Comparison of ENCODE assay signal across 1 cellular context in the genomic region with DNA sequence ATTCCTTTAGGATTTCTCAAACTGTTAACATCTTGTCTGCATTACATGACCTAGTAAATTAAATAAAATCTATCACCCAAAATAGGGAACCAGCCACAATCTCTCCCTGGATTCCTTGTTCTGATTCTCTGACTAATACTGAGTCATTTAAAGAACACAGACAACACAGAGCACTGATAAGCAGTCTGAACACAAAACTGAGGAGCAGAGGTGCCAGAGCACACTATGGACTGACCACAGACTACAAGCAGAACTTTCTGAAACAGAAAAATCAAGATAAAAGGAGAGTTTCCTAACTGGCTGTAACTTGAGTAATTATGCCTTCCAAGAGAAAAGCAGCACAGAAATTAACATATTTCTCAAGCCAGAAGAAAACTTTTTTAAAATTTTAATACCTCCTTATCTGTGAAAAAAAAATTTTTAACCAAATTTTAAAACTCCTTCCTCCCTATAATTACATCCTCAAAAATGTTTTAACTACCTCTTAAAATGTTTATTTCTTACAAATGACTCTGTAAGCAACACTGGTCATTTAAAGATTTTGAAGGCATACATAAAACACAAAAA.
TF ChIP-seq lines count a peak whose summit lies in the region.

No MANE protein-coding gene starts in this region.

TF ChIP-seq in K562, 482 proteins besides CTCF, POLR2A, EP300 and RAD21 (continued from another document and continues in another):
- TF ChIP-seq, protein P1, sequence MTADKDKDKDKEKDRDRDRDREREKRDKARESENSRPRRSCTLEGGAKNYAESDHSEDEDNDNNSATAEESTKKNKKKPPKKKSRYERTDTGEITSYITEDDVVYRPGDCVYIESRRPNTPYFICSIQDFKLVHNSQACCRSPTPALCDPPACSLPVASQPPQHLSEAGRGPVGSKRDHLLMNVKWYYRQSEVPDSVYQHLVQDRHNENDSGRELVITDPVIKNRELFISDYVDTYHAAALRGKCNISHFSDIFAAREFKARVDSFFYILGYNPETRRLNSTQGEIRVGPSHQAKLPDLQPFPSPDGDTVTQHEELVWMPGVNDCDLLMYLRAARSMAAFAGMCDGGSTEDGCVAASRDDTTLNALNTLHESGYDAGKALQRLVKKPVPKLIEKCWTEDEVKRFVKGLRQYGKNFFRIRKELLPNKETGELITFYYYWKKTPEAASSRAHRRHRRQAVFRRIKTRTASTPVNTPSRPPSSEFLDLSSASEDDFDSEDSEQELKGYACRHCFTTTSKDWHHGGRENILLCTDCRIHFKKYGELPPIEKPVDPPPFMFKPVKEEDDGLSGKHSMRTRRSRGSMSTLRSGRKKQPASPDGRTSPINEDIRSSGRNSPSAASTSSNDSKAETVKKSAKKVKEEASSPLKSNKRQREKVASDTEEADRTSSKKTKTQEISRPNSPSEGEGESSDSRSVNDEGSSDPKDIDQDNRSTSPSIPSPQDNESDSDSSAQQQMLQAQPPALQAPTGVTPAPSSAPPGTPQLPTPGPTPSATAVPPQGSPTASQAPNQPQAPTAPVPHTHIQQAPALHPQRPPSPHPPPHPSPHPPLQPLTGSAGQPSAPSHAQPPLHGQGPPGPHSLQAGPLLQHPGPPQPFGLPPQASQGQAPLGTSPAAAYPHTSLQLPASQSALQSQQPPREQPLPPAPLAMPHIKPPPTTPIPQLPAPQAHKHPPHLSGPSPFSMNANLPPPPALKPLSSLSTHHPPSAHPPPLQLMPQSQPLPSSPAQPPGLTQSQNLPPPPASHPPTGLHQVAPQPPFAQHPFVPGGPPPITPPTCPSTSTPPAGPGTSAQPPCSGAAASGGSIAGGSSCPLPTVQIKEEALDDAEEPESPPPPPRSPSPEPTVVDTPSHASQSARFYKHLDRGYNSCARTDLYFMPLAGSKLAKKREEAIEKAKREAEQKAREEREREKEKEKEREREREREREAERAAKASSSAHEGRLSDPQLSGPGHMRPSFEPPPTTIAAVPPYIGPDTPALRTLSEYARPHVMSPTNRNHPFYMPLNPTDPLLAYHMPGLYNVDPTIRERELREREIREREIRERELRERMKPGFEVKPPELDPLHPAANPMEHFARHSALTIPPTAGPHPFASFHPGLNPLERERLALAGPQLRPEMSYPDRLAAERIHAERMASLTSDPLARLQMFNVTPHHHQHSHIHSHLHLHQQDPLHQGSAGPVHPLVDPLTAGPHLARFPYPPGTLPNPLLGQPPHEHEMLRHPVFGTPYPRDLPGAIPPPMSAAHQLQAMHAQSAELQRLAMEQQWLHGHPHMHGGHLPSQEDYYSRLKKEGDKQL (CRISPR knock-in tag; IDR thresholded peaks at IDR 0.05; ENCODE audit: borderline replicate concordance) = no peak
- no peak for TF ChIP-seq MBD2 (IDR thresholded peaks at IDR 0.05; ENCODE audit: borderline replicate concordance, low read depth)
- TF ChIP-seq SIN3B (IDR thresholded peaks at IDR 0.05; ENCODE audit: low read depth) = no peak
- TF ChIP-seq ZNF699 (CRISPR knock-in tag; IDR thresholded peaks at IDR 0.05; ENCODE audit: insufficient replicate concordance) = no peak
- TF ChIP-seq JUND (IDR thresholded peaks at IDR 0.05; ENCODE audit: borderline replicate concordance, low read depth, low read length) = peak; percentile 92
- peak; percentile 90; the same call in 2 of the 3 replicates for TF ChIP-seq JUND (tag; IDR thresholded peaks at IDR 0.05; ENCODE audit: borderline replicate concordance, low read depth, low read length)
- TF ChIP-seq RBM14 (IDR thresholded peaks at IDR 0.05; ENCODE audit: borderline replicate concordance, insufficient read depth, low read depth, low read length) = no peak
- no peak for TF ChIP-seq SUPT5H (IDR thresholded peaks at IDR 0.05)
- peak; percentile 65 for TF ChIP-seq TAL1 (IDR thresholded peaks at IDR 0.05)
- no peak for TF ChIP-seq ZZZ3 (IDR thresholded peaks at IDR 0.05)
- TF ChIP-seq NRF1 (conservative IDR thresholded peaks at IDR 0.05 in 1 of 2, IDR thresholded peaks at IDR 0.05 in 1 of 2) = no peak; a peak in 1 of 4 replicates
- no peak for TF ChIP-seq ZNF79 (CRISPR knock-in tag; IDR thresholded peaks at IDR 0.05; ENCODE audit: low read depth)
- TF ChIP-seq, protein P2, sequence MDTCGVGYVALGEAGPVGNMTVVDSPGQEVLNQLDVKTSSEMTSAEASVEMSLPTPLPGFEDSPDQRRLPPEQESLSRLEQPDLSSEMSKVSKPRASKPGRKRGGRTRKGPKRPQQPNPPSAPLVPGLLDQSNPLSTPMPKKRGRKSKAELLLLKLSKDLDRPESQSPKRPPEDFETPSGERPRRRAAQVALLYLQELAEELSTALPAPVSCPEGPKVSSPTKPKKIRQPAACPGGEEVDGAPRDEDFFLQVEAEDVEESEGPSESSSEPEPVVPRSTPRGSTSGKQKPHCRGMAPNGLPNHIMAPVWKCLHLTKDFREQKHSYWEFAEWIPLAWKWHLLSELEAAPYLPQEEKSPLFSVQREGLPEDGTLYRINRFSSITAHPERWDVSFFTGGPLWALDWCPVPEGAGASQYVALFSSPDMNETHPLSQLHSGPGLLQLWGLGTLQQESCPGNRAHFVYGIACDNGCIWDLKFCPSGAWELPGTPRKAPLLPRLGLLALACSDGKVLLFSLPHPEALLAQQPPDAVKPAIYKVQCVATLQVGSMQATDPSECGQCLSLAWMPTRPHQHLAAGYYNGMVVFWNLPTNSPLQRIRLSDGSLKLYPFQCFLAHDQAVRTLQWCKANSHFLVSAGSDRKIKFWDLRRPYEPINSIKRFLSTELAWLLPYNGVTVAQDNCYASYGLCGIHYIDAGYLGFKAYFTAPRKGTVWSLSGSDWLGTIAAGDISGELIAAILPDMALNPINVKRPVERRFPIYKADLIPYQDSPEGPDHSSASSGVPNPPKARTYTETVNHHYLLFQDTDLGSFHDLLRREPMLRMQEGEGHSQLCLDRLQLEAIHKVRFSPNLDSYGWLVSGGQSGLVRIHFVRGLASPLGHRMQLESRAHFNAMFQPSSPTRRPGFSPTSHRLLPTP (IDR thresholded peaks at IDR 0.05; ENCODE audit: borderline replicate concordance, extremely low read depth, insufficient read length) = no peak
- TF ChIP-seq, protein P3, sequence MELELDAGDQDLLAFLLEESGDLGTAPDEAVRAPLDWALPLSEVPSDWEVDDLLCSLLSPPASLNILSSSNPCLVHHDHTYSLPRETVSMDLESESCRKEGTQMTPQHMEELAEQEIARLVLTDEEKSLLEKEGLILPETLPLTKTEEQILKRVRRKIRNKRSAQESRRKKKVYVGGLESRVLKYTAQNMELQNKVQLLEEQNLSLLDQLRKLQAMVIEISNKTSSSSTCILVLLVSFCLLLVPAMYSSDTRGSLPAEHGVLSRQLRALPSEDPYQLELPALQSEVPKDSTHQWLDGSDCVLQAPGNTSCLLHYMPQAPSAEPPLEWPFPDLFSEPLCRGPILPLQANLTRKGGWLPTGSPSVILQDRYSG (tag; conservative IDR thresholded peaks at IDR 0.05; ENCODE audit: low read depth) = no peak
- TF ChIP-seq, protein P4, sequence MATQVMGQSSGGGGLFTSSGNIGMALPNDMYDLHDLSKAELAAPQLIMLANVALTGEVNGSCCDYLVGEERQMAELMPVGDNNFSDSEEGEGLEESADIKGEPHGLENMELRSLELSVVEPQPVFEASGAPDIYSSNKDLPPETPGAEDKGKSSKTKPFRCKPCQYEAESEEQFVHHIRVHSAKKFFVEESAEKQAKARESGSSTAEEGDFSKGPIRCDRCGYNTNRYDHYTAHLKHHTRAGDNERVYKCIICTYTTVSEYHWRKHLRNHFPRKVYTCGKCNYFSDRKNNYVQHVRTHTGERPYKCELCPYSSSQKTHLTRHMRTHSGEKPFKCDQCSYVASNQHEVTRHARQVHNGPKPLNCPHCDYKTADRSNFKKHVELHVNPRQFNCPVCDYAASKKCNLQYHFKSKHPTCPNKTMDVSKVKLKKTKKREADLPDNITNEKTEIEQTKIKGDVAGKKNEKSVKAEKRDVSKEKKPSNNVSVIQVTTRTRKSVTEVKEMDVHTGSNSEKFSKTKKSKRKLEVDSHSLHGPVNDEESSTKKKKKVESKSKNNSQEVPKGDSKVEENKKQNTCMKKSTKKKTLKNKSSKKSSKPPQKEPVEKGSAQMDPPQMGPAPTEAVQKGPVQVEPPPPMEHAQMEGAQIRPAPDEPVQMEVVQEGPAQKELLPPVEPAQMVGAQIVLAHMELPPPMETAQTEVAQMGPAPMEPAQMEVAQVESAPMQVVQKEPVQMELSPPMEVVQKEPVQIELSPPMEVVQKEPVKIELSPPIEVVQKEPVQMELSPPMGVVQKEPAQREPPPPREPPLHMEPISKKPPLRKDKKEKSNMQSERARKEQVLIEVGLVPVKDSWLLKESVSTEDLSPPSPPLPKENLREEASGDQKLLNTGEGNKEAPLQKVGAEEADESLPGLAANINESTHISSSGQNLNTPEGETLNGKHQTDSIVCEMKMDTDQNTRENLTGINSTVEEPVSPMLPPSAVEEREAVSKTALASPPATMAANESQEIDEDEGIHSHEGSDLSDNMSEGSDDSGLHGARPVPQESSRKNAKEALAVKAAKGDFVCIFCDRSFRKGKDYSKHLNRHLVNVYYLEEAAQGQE (CRISPR knock-in tag; IDR thresholded peaks at IDR 0.05; ENCODE audit: low read depth) = no peak
- TF ChIP-seq, protein P5, sequence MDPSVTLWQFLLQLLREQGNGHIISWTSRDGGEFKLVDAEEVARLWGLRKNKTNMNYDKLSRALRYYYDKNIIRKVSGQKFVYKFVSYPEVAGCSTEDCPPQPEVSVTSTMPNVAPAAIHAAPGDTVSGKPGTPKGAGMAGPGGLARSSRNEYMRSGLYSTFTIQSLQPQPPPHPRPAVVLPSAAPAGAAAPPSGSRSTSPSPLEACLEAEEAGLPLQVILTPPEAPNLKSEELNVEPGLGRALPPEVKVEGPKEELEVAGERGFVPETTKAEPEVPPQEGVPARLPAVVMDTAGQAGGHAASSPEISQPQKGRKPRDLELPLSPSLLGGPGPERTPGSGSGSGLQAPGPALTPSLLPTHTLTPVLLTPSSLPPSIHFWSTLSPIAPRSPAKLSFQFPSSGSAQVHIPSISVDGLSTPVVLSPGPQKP (CRISPR knock-in tag; IDR thresholded peaks at IDR 0.05) = no peak
- TF ChIP-seq POU5F1 (IDR thresholded peaks at IDR 0.05; ENCODE audit: borderline replicate concordance, low read depth, low read length, partially characterized antibody) = no peak
- TF ChIP-seq PHTF2 (CRISPR knock-in tag; IDR thresholded peaks at IDR 0.05) = no peak
- TF ChIP-seq CBX1 (IDR thresholded peaks at IDR 0.05; ENCODE audit: low read depth) = no peak
- no peak for TF ChIP-seq CHD2 (IDR thresholded peaks at IDR 0.05; ENCODE audit: low read depth, low read length)
- no peak for TF ChIP-seq CXXC5 (CRISPR knock-in tag; IDR thresholded peaks at IDR 0.05)
- TF ChIP-seq, protein P6, sequence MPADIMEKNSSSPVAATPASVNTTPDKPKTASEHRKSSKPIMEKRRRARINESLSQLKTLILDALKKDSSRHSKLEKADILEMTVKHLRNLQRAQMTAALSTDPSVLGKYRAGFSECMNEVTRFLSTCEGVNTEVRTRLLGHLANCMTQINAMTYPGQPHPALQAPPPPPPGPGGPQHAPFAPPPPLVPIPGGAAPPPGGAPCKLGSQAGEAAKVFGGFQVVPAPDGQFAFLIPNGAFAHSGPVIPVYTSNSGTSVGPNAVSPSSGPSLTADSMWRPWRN (IDR thresholded peaks at IDR 0.05; ENCODE audit: low read depth) = peak; percentile 58; the same call in 1 of the 2 replicates
- no peak for TF ChIP-seq POLR3G (IDR thresholded peaks at IDR 0.05; ENCODE audit: extremely low read depth, insufficient read length, insufficient replicate concordance)
- no peak for TF ChIP-seq ZNF174 (CRISPR knock-in tag; IDR thresholded peaks at IDR 0.05)
- TF ChIP-seq ILK (tag; IDR thresholded peaks at IDR 0.05; ENCODE audit: borderline replicate concordance, low read depth) = no peak
- TF ChIP-seq HEY1 (CRISPR knock-in tag; IDR thresholded peaks at IDR 0.05; ENCODE audit: borderline replicate concordance) = no peak
- TF ChIP-seq RBBP5 (IDR thresholded peaks at IDR 0.05; ENCODE audit: borderline replicate concordance, insufficient read depth, low read length, poor library complexity, severe bottlenecking) = no peak
- no peak for TF ChIP-seq BACH1 (tag; IDR thresholded peaks at IDR 0.05)
- no peak for TF ChIP-seq FOXK1 (CRISPR knock-in tag; IDR thresholded peaks at IDR 0.05; ENCODE audit: borderline replicate concordance)
- TF ChIP-seq, protein P7, sequence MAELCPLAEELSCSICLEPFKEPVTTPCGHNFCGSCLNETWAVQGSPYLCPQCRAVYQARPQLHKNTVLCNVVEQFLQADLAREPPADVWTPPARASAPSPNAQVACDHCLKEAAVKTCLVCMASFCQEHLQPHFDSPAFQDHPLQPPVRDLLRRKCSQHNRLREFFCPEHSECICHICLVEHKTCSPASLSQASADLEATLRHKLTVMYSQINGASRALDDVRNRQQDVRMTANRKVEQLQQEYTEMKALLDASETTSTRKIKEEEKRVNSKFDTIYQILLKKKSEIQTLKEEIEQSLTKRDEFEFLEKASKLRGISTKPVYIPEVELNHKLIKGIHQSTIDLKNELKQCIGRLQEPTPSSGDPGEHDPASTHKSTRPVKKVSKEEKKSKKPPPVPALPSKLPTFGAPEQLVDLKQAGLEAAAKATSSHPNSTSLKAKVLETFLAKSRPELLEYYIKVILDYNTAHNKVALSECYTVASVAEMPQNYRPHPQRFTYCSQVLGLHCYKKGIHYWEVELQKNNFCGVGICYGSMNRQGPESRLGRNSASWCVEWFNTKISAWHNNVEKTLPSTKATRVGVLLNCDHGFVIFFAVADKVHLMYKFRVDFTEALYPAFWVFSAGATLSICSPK (IDR thresholded peaks at IDR 0.05; ENCODE audit: borderline replicate concordance) = no peak
- no peak for TF ChIP-seq SRSF9 (IDR thresholded peaks at IDR 0.05; ENCODE audit: borderline replicate concordance, low read depth, low read length)
- TF ChIP-seq BCOR (IDR thresholded peaks at IDR 0.05) = peak; percentile 53; the same call in 1 of the 2 replicates
- peak; percentile 25; the same call in 1 of the 2 replicates for TF ChIP-seq GATA2 (CRISPR knock-in tag; IDR thresholded peaks at IDR 0.05)
- TF ChIP-seq HNRNPLL (IDR thresholded peaks at IDR 0.05; ENCODE audit: low read depth, low read length, poor library complexity, severe bottlenecking) = no peak
- no peak for TF ChIP-seq SRF (CRISPR knock-in tag; IDR thresholded peaks at IDR 0.05)
- TF ChIP-seq NCOA6 (IDR thresholded peaks at IDR 0.05) = no peak
- TF ChIP-seq, protein P8, sequence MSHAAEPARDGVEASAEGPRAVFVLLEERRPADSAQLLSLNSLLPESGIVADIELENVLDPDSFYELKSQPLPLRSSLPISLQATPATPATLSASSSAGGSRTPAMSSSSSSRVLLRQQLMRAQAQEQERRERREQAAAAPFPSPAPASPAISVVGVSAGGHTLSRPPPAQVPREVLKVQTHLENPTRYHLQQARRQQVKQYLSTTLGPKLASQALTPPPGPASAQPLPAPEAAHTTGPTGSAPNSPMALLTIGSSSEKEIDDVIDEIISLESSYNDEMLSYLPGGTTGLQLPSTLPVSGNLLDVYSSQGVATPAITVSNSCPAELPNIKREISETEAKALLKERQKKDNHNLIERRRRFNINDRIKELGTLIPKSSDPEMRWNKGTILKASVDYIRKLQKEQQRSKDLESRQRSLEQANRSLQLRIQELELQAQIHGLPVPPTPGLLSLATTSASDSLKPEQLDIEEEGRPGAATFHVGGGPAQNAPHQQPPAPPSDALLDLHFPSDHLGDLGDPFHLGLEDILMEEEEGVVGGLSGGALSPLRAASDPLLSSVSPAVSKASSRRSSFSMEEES (CRISPR knock-in tag; IDR thresholded peaks at IDR 0.05) = no peak
- no peak for TF ChIP-seq MTA3 (IDR thresholded peaks at IDR 0.05; ENCODE audit: borderline replicate concordance)
- TF ChIP-seq TAF1 (IDR thresholded peaks at IDR 0.05; ENCODE audit: control insufficient read depth, extremely low read depth, insufficient read depth, low read length, severe bottlenecking) = no peak
